9 cellular contexts compared by ENCODE assay signal in the genomic region with DNA sequence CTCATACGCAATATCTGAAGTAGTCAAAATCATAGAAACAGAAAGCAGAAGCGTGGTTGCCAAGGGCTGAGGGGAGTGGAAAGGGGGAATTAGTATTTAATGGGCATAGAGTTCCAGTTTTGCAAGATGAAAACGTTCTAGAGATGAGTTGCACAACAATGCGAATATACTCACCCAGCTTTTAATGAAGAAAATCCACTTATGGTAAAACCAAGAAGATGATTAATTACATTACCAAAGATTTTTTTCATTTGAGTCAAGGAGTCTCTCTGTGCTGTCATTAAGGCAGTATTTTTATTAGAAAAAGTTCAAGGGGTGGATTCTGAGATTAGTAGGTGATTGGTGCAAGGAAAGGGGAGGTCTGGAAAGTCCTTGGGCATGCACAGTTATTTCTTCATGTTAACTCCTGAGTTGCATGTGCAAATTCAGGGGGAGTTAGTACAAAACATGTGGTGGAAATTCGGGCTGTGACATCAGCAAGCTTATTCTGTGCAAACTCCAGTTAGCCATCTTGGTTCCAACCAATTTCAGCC. TPM values are rescaled to one million over a fixed set of nuclear protein-coding genes. Genes with fewer than 3 reads are reported as not detected.
DNase-seq lines count a peak whose midpoint lies in the region; ATAC-seq lines count a peak whose summit lies in the region.
"Had no signal": no experiment of that assay in that cellular context is flagged by ENCODE, and none has a peak within 500 bp of the region (broad histone marks: within the 10 kb centered on the region; RNA-seq: fewer than 3 reads in every experiment).

No MANE protein-coding gene starts in this region.

- peaks cover 0 to 4% (median 2%) of the 10 kb centered on the region in 5 donors for H3K27me3 Mint-ChIP-seq in naive thymus-derived CD8-positive, alpha-beta T cell

- DNase-seq in amniotic epithelial cell (ENCODE audit: low read depth) (peak; percentile 47), NCI-H1436 (lab: John Stamatoyannopoulos, UW) (no peak), DMS153 (lab: John Stamatoyannopoulos, UW) (no peak), NCI-H2227 (lab: John Stamatoyannopoulos, UW; ENCODE audit: unreplicated experiment) (no peak)
- no peak for DNase-seq in naive thymus-derived CD8-positive, alpha-beta T cell
- DNase-seq: foreskin melanocyte had no signal

- H3K4me3 Mint-ChIP-seq in naive thymus-derived CD8-positive, alpha-beta T cell, result no peak overlapping the region

- no peak overlapping the region for H3K27ac Mint-ChIP-seq in naive thymus-derived CD8-positive, alpha-beta T cell

- peaks cover 0 to 8% (median 0%) of the 10 kb centered on the region in 9 donors for H3K9me3 Mint-ChIP-seq in naive thymus-derived CD8-positive, alpha-beta T cell

- POLR2A ChIA-PET in naive thymus-derived CD8-positive, alpha-beta T cell (lab: Charles Lee), result no interaction called here

- H3K4me1 Mint-ChIP-seq in naive thymus-derived CD8-positive, alpha-beta T cell, result no peaks in the 10 kb centered on the region

- ATAC-seq in GM18511 (IDR thresholded peaks at IDR 0.05; ENCODE audit: unreplicated experiment) (peak; percentile 58), GM21381 (IDR thresholded peaks at IDR 0.05; ENCODE audit: unreplicated experiment) (peak; percentile 42), HG03442 (IDR thresholded peaks at IDR 0.05; ENCODE audit: unreplicated experiment) (peak; percentile 54)
- no peak for ATAC-seq in naive thymus-derived CD8-positive, alpha-beta T cell

- peaks cover 0 to 7% (median 3%) of the 10 kb centered on the region in 3 donors for H3K36me3 Mint-ChIP-seq in naive thymus-derived CD8-positive, alpha-beta T cell

RNA-seq across cellular contexts. Expression of a gene that starts 6.9 kb away (rescaled TPM):
- total RNA-seq in naive thymus-derived CD8-positive, alpha-beta T cell, result not detected
- polyA plus RNA-seq in naive thymus-derived CD8-positive, alpha-beta T cell, result not detected

Comparison
In these comparisons a context has a peak if more than half of its experiments do, and no peak if none do; other contexts are left out.
1. ATAC-seq: peak in GM18511 (single experiment), GM21381 (single experiment) and HG03442 (single experiment); none in naive thymus-derived CD8-positive, alpha-beta T cell (0 of 2).